In the genomic region with DNA sequence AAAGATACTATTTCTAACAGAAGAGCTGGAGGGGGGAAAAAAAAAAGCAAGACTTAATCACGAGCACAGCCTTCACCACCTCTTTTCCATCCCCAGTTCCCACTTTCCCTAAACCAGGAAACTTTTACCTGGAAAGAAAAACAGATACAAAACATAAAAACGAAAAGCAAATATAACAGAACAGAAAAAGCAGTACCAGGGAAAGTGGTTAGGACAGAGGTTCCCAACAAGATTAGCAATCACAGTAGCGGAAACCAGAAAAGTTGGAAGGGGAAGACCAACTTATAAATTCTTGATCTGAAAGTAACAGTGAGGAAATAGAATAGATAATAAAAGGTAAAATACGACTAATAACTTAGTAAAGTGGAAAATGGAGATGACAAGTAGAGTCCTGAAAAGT, we compare ENCODE assay signal across 8 cellular contexts.
DNase-seq lines count a peak whose midpoint lies in the region.

No MANE protein-coding gene starts in this region.

- H3K27me3 ChIP-seq in adipocyte (replicated peaks; ENCODE audit: control insufficient read depth, insufficient read depth, low read length) (no peaks in the 10 kb centered on the region), layer of hippocampus (ENCODE audit: control insufficient read depth, insufficient read depth, low read length) (no peaks in the 10 kb centered on the region)

- peaks cover 45% of the 10 kb centered on the region for H3K36me3 ChIP-seq in adipocyte (ENCODE audit: control insufficient read depth, insufficient read depth, low read length, severe bottlenecking)

- peak overlapping the region; percentile 92 for H3K27ac Mint-ChIP-seq in T-helper 2 cell treated with Interferon-gamma antibody and Interleukin-4, amounts not matched to agents 5 μg/mL and 100 μg/mL, for 36 hours

- peak overlapping the region; percentile 96 for H3K27ac ChIP-seq in layer of hippocampus (ENCODE audit: low read depth, low read length)
- peak overlapping the region; percentile 95 for H3K27ac ChIP-seq in substantia nigra (ENCODE audit: low read depth, low read length, poor library complexity, severe bottlenecking)

- H3K9ac ChIP-seq in adipocyte (ENCODE audit: low read length): peak overlapping the region; percentile 97

- no peak for DNase-seq in T-helper 2 cell treated with Interferon-gamma antibody and Interleukin-4, amounts not matched to agents 5 μg/mL and 100 μg/mL, for 36 hours (ENCODE audit: low spot score)
- DNase-seq in T-helper 2 cell (no peak), adipocyte (ENCODE audit: low read depth) (no peak), substantia nigra (lab: John Stamatoyannopoulos, UW) (no peak), RKO (ENCODE audit: low spot score) (no peak), NCI-H748 treated with DMSO at 0.1 percent for 48 hours (lab: John Stamatoyannopoulos, UW) (no peak)
- no peak for DNase-seq in stimulated activated CD4-positive, alpha-beta T cell treated with anti-CD3 and anti-CD28 coated beads, Interleukin-2, amount 100 ng/mL, for 48 hours

- H3K4me3 Mint-ChIP-seq in T-helper 2 cell treated with Interferon-gamma antibody and Interleukin-4, amounts not matched to agents 5 μg/mL and 100 μg/mL, for 36 hours: peak overlapping the region; percentile 95

- H3K9me3 ChIP-seq in adipocyte (ENCODE audit: control insufficient read depth, low read length): no peaks in the 10 kb centered on the region

- peaks cover 52% of the 10 kb centered on the region for H3K36me3 Mint-ChIP-seq in T-helper 2 cell treated with Interferon-gamma antibody and Interleukin-4, amounts not matched to agents 5 μg/mL and 100 μg/mL, for 36 hours (ENCODE audit: low read depth)

- H3K9me3 Mint-ChIP-seq in T-helper 2 cell treated with Interferon-gamma antibody and Interleukin-4, amounts not matched to agents 5 μg/mL and 100 μg/mL, for 36 hours: no peaks in the 10 kb centered on the region

- no peaks in the 10 kb centered on the region for H3K27me3 Mint-ChIP-seq in T-helper 2 cell treated with Interferon-gamma antibody and Interleukin-4, amounts not matched to agents 5 μg/mL and 100 μg/mL, for 36 hours (ENCODE audit: low read depth)

- H3K4me3 ChIP-seq in adipocyte (ENCODE audit: low read length): peak overlapping the region; percentile 92

- H3K4me1 Mint-ChIP-seq in T-helper 2 cell treated with Interferon-gamma antibody and Interleukin-4, amounts not matched to agents 5 μg/mL and 100 μg/mL, for 36 hours (ENCODE audit: low read depth): peaks cover 45% of the 10 kb centered on the region

- peaks cover 22% of the 10 kb centered on the region for H3K4me1 ChIP-seq in adipocyte (ENCODE audit: control insufficient read depth, insufficient read depth, low read length)
